ENCODE assay signal across 24 cellular contexts in the genomic region with DNA sequence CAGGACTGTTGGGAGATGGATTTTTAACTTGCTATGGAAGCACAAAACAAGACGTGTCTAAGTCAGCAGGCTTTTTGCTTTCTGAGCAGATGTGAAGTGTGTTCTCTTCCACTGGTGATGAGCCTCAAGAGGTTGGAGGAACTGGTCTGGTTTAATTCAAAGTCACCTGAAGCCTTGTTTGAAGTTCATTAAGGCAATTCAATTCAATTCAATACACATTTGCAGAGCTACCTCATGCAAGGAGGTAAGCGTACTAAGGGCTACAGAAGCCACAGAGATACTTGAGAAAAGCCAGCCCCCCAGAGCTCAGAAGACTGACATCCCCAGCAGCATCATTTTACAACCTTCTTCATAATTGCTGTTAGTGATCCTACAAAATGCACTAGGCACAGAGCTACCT.
DNase-seq lines count a peak whose midpoint lies in the region; FAIRE-seq and TF ChIP-seq lines count a peak whose summit lies in the region.
"Had no signal": no experiment of that assay in that cellular context is flagged by ENCODE, and none has a peak within 500 bp of the region (broad histone marks: within the 10 kb centered on the region; RNA-seq: fewer than 3 reads in every experiment).

No MANE protein-coding gene starts in this region.

- WGBS in H1 (ENCODE audit: extremely low coverage in 1 of 2, insufficient coverage in 1 of 2, insufficient read length in 1 of 2, insufficient replicate concordance in 2 of 2, low coverage in 1 of 2, low lambda C conversion rate in 2 of 2, missing lambda C conversion rate in 1 of 2), 2 experiments, result 89% methylated on average over 2 of the region's 2 CpGs; no CpG with 5 or more reads in 1 of the 2 experiments
- WGBS in suprapubic skin, result 70% methylated on average over 2 of the region's 2 CpGs

- H2AK5ac ChIP-seq in H1 (ENCODE audit: low read depth, low read length), result no peak overlapping the region

- no peak overlapping the region for H2AFZ ChIP-seq in H1 (ENCODE audit: low read length)

- H3K27ac ChIP-seq in HUES48 (ENCODE audit: low read depth, low read length), result peak overlapping the region; percentile 6
- H3K27ac ChIP-seq in H1 (ENCODE audit: low read depth, low read length), result no peak overlapping the region
- no peak overlapping the region for H3K27ac ChIP-seq in suprapubic skin
- H3K27ac ChIP-seq: 22Rv1, C4-2B, RWPE1 had no signal

- H4K8ac ChIP-seq in H1 (ENCODE audit: extremely low read depth, insufficient read depth, low read length), result no peak overlapping the region

- H3K27me3 ChIP-seq in HUES48 (ENCODE audit: control insufficient read depth, insufficient read depth, low read length) (no peaks in the 10 kb centered on the region), H1 (replicated peaks in 1 of 4; ENCODE audit: control insufficient read depth in 3 of 4, extremely low read depth in 1 of 4, insufficient read depth in 3 of 4, low read length in 3 of 4) (no peaks in the 10 kb centered on the region), suprapubic skin (no peaks in the 10 kb centered on the region)

- no peaks in the 10 kb centered on the region for H3K9me3 ChIP-seq in HUES48 (ENCODE audit: control insufficient read depth, insufficient read depth, low read length)
- H3K9me3 ChIP-seq in H1 (ENCODE audit: insufficient read depth in 2 of 2, low read depth in 1 of 2, low read length in 1 of 2), result no peaks in the 10 kb centered on the region
- no peaks in the 10 kb centered on the region for H3K9me3 ChIP-seq in suprapubic skin

- H3K4ac ChIP-seq in H1 (replicated peaks; ENCODE audit: insufficient read length, low read depth, low read length), result no peak overlapping the region

- H3K14ac ChIP-seq in H1 (ENCODE audit: insufficient read length), result no peak overlapping the region

- POLR2A ChIA-PET in H1 (lab: Charles Lee; ENCODE audit: partially characterized antibody), result interaction anchor here (0.8 to 2.0 kb wide), 2 partner anchors 16 to 96 kb away, joined by 5 to 7 read pairs; no protein-coding TSS in a partner anchor

- no peak overlapping the region for H2BK5ac ChIP-seq in H1 (ENCODE audit: low read depth, low read length)

- no peak overlapping the region for H3K56ac ChIP-seq in H1 (replicated peaks; ENCODE audit: insufficient read length, low read depth, low read length)

- CTCF ChIA-PET in H1 (lab: Charles Lee; ENCODE audit: partially characterized antibody), result interaction anchor here (0.9 to 1.3 kb wide), 2 partner anchors 14 to 161 kb away, joined by 3 read pairs; no protein-coding TSS in a partner anchor

- no peak for TF ChIP-seq RAD21 in H1 (IDR thresholded peaks at IDR 0.05 in 1 of 2, conservative IDR thresholded peaks at IDR 0.05 in 1 of 2; ENCODE audit: low read depth in 2 of 2, low read length in 2 of 2)

- no peak overlapping the region for H3K4me2 ChIP-seq in H1 (ENCODE audit: insufficient read depth in 1 of 2, low read depth in 2 of 2, low read length in 2 of 2)

- TF ChIP-seq CTCF in H1 (IDR thresholded peaks at IDR 0.05; ENCODE audit: control extremely low read depth in 1 of 3, insufficient read depth in 1 of 3, low read depth in 1 of 3, low read length in 3 of 3), result no peak
- no peak for TF ChIP-seq CTCF in suprapubic skin (IDR thresholded peaks at IDR 0.05)

- no peaks in the 10 kb centered on the region for H4K20me1 ChIP-seq in H1 (replicated peaks in 1 of 2; ENCODE audit: control insufficient read depth in 1 of 2, insufficient read depth in 2 of 2, low read length in 2 of 2)

- H3K79me1 ChIP-seq in H1 (ENCODE audit: low read depth, low read length), result no peaks in the 10 kb centered on the region

- TF ChIP-seq EP300 in H1 (IDR thresholded peaks at IDR 0.05; ENCODE audit: borderline replicate concordance in 1 of 2, low read depth in 2 of 2, low read length in 2 of 2), result no peak
- no peak for TF ChIP-seq EP300 in suprapubic skin (IDR thresholded peaks at IDR 0.05)

- H3K18ac ChIP-seq in H1 (ENCODE audit: extremely low read depth, low read length), result no peak overlapping the region

- FAIRE-seq in H1 (lab: Jason Lieb, UNC), result peak; percentile 58
- FAIRE-seq: HepG2 had no signal

- H3K23me2 ChIP-seq in H1 (ENCODE audit: low read depth, low read length), result no peaks in the 10 kb centered on the region

- H3K9ac ChIP-seq in HUES48 (ENCODE audit: low read depth, low read length) (no peak overlapping the region), H1 (replicated peaks in 1 of 4; ENCODE audit: extremely low read depth in 1 of 4, low read depth in 3 of 4, low read length in 3 of 4) (no peak overlapping the region)

- peak overlapping the region; percentile 55; the same call in 1 of the 2 replicates for H2BK12ac ChIP-seq in H1 (ENCODE audit: low read depth, low read length)

- no peak overlapping the region for H2BK120ac ChIP-seq in H1 (replicated peaks; ENCODE audit: low read depth, low read length)

- H4K91ac ChIP-seq in H1 (replicated peaks; ENCODE audit: insufficient read length, low read length), result no peak overlapping the region

- TF ChIP-seq POLR2A in H1 (IDR thresholded peaks at IDR 0.05; ENCODE audit: control extremely low read depth in 1 of 2, low read depth in 2 of 2, low read length in 2 of 2), result no peak
- no peak for TF ChIP-seq POLR2A in suprapubic skin (IDR thresholded peaks at IDR 0.05)

- H3K4me1 ChIP-seq in HUES48 (ENCODE audit: control insufficient read depth, insufficient read depth, low read length) (peaks cover 26% of the 10 kb centered on the region), H1 (replicated peaks in 1 of 4; ENCODE audit: control insufficient read depth in 3 of 4, insufficient read depth in 4 of 4, low read length in 3 of 4) (peaks cover 3 to 7% (median 5%) of the 10 kb centered on the region in 4 experiments), suprapubic skin (no peaks in the 10 kb centered on the region)

- H3K36me3 ChIP-seq in HUES48 (ENCODE audit: control insufficient read depth, insufficient read depth, low read length), result no peaks in the 10 kb centered on the region
- H3K36me3 ChIP-seq in H1 (ENCODE audit: control insufficient read depth in 2 of 4, insufficient read depth in 4 of 4, low read length in 3 of 4), result no peaks in the 10 kb centered on the region
- H3K36me3 ChIP-seq in suprapubic skin, result no peaks in the 10 kb centered on the region

- peak overlapping the region; percentile 49; the same call in 1 of the 2 replicates for H2BK20ac ChIP-seq in H1 (ENCODE audit: low read length)

- H3K79me2 ChIP-seq in H1 (ENCODE audit: control insufficient read depth in 1 of 2, insufficient read depth in 2 of 2, low read length in 2 of 2), result no peaks in the 10 kb centered on the region

- H3K23ac ChIP-seq in H1 (ENCODE audit: insufficient read length), result no peak overlapping the region

- DNase-seq in NCI-H1417 (lab: John Stamatoyannopoulos, UW), result peak in 2 of 3 experiments; percentile 20 to 90
- no peak for DNase-seq in NCI-H1417 treated with DMSO at 0.1 percent for 48 hours (lab: John Stamatoyannopoulos, UW)
- peak; percentile 88 for DNase-seq in NCI-H187 treated with DMSO at 0.1 percent for 48 hours (lab: John Stamatoyannopoulos, UW)
- no peak for DNase-seq in H1 (ENCODE audit: low read depth in 1 of 2, low spot score in 2 of 2)
- no peak for DNase-seq in OCI-M2 (lab: John Stamatoyannopoulos, UW; ENCODE audit: unreplicated experiment)
- no peak for DNase-seq in DMS114 treated with DMSO at 0.1 percent for 48 hours (lab: John Stamatoyannopoulos, UW; ENCODE audit: unreplicated experiment)
- DNase-seq in suprapubic skin (ENCODE audit: low spot score in 2 of 2), result no peak
- DNase-seq: CD8-positive, alpha-beta memory T cell; DMS 273 treated with DMSO at 0.1 percent for 48 hours; Karpas-422; MV-4-11; NCI-H1105; NCI-H1694 treated with DMSO at 0.1 percent for 48 hours; NCI-H2107; NCI-H2227 treated with DMSO at 0.1 percent for 48 hours; NCI-H526; NCI-H82; SHP77; T-helper 1 cell had no signal

- H2BK15ac ChIP-seq in H1 (ENCODE audit: low read length), result 0 out of 2 replicates have a peak overlapping the region, but pooled peaks have one; percentile 5

- H4K5ac ChIP-seq in H1 (ENCODE audit: insufficient read length, low read depth, low read length), result no peak overlapping the region

- H3K4me3 ChIP-seq in HUES48 (ENCODE audit: low read depth, low read length) (no peak overlapping the region), H1 (ENCODE audit: extremely low read depth in 1 of 4, insufficient read depth in 2 of 4, low read depth in 3 of 4, low read length in 4 of 4) (no peak overlapping the region), suprapubic skin (no peak overlapping the region)

TF ChIP-seq in H1, 55 proteins besides CTCF, POLR2A, EP300 and RAD21 (continues in another document):
- TF ChIP-seq HDAC2 (IDR thresholded peaks at IDR 0.05; ENCODE audit: borderline replicate concordance in 1 of 2, low read depth in 2 of 2, low read length in 2 of 2) (no peak), RFX5 (IDR thresholded peaks at IDR 0.05; ENCODE audit: borderline replicate concordance, low read depth, low read length) (no peak), ASH2L (IDR thresholded peaks at IDR 0.05; ENCODE audit: low read length) (no peak), KDM5A (IDR thresholded peaks at IDR 0.05; ENCODE audit: low read length) (no peak), SIRT6 (IDR thresholded peaks at IDR 0.05; ENCODE audit: low read length) (no peak), CHD2 (IDR thresholded peaks at IDR 0.05; ENCODE audit: low read length) (no peak), SP2 (IDR thresholded peaks at IDR 0.05; ENCODE audit: low read length) (no peak), POU5F1 (IDR thresholded peaks at IDR 0.05; ENCODE audit: low read depth, low read length) (no peak), CEBPB (IDR thresholded peaks at IDR 0.05; ENCODE audit: low read depth, low read length) (no peak), CTBP2 (IDR thresholded peaks at IDR 0.05; ENCODE audit: borderline replicate concordance, insufficient read depth, insufficient read length, low read length) (no peak), BACH1 (IDR thresholded peaks at IDR 0.05; ENCODE audit: low read length) (no peak), BRCA1 (IDR thresholded peaks at IDR 0.05; ENCODE audit: low read depth, low read length) (no peak), TCF12 (IDR thresholded peaks at IDR 0.05; ENCODE audit: low read depth, low read length) (no peak), GTF2F1 (IDR thresholded peaks at IDR 0.05; ENCODE audit: borderline replicate concordance, low read depth, low read length) (no peak), ZNF274 (IDR thresholded peaks at IDR 0.05; ENCODE audit: borderline replicate concordance, extremely low read depth, low read length) (no peak)
- TF ChIP-seq, protein P1, sequence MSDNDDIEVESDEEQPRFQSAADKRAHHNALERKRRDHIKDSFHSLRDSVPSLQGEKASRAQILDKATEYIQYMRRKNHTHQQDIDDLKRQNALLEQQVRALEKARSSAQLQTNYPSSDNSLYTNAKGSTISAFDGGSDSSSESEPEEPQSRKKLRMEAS (IDR thresholded peaks at IDR 0.05), result no peak
- TF ChIP-seq, protein P2, sequence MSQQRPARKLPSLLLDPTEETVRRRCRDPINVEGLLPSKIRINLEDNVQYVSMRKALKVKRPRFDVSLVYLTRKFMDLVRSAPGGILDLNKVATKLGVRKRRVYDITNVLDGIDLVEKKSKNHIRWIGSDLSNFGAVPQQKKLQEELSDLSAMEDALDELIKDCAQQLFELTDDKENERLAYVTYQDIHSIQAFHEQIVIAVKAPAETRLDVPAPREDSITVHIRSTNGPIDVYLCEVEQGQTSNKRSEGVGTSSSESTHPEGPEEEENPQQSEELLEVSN (IDR thresholded peaks at IDR 0.05), result no peak

Comparison
In these comparisons a context has a peak if more than half of its experiments do, and no peak if none do; other contexts are left out.
1. DNase-seq: peak in NCI-H1417 (2 of 3) and NCI-H187 treated with DMSO at 0.1 percent for 48 hours (single experiment); none in NCI-H1417 treated with DMSO at 0.1 percent for 48 hours (single experiment), H1 (0 of 2), OCI-M2 (single experiment), DMS114 treated with DMSO at 0.1 percent for 48 hours (single experiment) and suprapubic skin (0 of 2).